In the genomic region with DNA sequence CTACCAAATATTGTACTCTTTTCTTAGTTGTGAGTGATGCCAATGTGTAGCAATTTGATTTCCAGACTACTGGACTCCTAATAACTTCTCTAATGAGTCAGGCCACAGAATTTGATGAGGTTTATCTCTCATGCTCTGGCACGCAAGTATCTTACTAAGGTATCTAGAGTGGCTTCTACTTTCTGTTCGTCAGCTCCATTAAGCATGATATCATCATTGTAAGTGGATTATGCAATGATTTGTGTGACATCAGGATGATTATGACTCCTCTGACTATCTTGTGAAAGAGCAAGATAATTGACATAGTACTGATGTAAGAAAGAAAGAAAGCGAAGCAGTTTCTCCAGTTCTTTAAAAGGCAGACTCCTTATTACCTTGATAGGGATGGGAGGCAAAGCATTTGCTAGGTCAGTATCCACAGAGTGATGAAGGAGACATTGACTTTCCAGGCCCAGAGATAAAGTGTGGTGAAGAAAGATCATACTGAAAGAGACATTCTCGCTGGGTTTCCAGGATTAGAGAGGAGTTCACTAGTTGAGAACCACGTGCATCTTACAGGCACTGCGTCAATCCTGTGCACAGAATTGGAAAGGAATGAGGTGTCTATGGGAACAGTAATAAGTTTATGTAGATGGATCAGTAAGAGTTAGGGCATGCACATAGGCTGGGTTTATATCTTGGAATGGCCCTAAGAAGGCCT, we compare ENCODE assay signal across 18 cellular contexts.
A peak's percentile ranks its signal among the peaks of the same experiment; 100 is the strongest.
DNase-seq lines count a peak whose midpoint lies in the region; ATAC-seq, FAIRE-seq and TF ChIP-seq lines count a peak whose summit lies in the region.
"Had no signal": no experiment of that assay in that cellular context is flagged by ENCODE, and none has a peak within 500 bp of the region (broad histone marks: within the 10 kb centered on the region; RNA-seq: fewer than 3 reads in every experiment).

No MANE protein-coding gene starts in this region.

- no peak overlapping the region for H2AFZ ChIP-seq in K562 (ENCODE audit: low read depth, low read length)
- no peak overlapping the region for H2AFZ ChIP-seq in neural progenitor cell (replicated peaks)
- H2AFZ ChIP-seq: GM23338 had no signal

- intact Hi-C loops in K562 (cut with micrococcal nuclease), result no loop called here

- no peak overlapping the region for H3K9ac ChIP-seq in K562 (ENCODE audit: insufficient read depth in 1 of 2, low read depth in 2 of 2, low read length in 2 of 2)
- no peak overlapping the region for H3K9ac ChIP-seq in neural progenitor cell

- no peak for ATAC-seq in K562
- peak; percentile 58 for ATAC-seq in foreskin keratinocyte
- no peak for ATAC-seq in T-cell (replicated peaks in 1 of 4)
- ATAC-seq: CD8-positive, alpha-beta T cell; GM23338 had no signal

- peak; percentile 2 for DNase-seq in SK-N-DZ (ENCODE audit: low spot score)
- no peak for DNase-seq in K562 (ENCODE audit: extremely low read depth in 1 of 4, low spot score in 3 of 4)
- peak; percentile 23 to 58 for DNase-seq in foreskin keratinocyte
- no peak for DNase-seq in NOMO-1 treated with dmso at 0.1 percent for 144 hours (lab: John Stamatoyannopoulos, UW; ENCODE audit: unreplicated experiment)
- no peak for DNase-seq in neural progenitor cell (ENCODE audit: low spot score)
- no peak for DNase-seq in T-cell
- DNase-seq in A172 (ENCODE audit: low spot score), result no peak
- DNase-seq: CD8-positive, alpha-beta T cell; COR-L47; DMS153; DMS79 treated with DMSO at 0.1 percent for 48 hours; GF-D8; H7 had no signal

- no peak for TF ChIP-seq CTCF in HEK293 (tag by site-specific recombination; IDR thresholded peaks at IDR 0.05)
- TF ChIP-seq CTCF in K562 (IDR thresholded peaks at IDR 0.05 in 2 of 3, conservative IDR thresholded peaks at IDR 0.05 in 1 of 3; ENCODE audit: insufficient read depth in 2 of 3, low read depth in 1 of 3, low read length in 3 of 3), result no peak
- no peak for TF ChIP-seq CTCF in foreskin keratinocyte (conservative IDR thresholded peaks at IDR 0.05)
- no peak for TF ChIP-seq CTCF in neural progenitor cell (IDR thresholded peaks at IDR 0.05)

- H3K4me2 ChIP-seq in K562 (ENCODE audit: insufficient read depth, low read length) (no peak overlapping the region), neural progenitor cell (no peak overlapping the region)
- H3K4me2 ChIP-seq: GM23338 had no signal

- H3K27me3 Mint-ChIP-seq in neural progenitor cell (ENCODE audit: insufficient read depth, low read depth) (no peaks in the 10 kb centered on the region), T-cell (peaks cover 0 to 26% of the 10 kb centered on the region in 2 donors)

- TF ChIP-seq RAD21 in K562 (CRISPR knock-in tag; conservative IDR thresholded peaks at IDR 0.05 in 1 of 2, IDR thresholded peaks at IDR 0.05 in 1 of 2), result no peak

- 30% methylated on average over 6 of the region's 6 CpGs for WGBS in K562 (ENCODE audit: insufficient coverage, low coverage, missing lambda C conversion rate)

- no peaks in the 10 kb centered on the region for H3F3A ChIP-seq in neural progenitor cell (ENCODE audit: low read depth)

- H3K4me1 ChIP-seq in HEK293 (ENCODE audit: control insufficient read depth, insufficient read depth, low read length), result no peaks in the 10 kb centered on the region
- H3K4me1 ChIP-seq in K562 (replicated peaks in 1 of 2; ENCODE audit: control insufficient read depth in 2 of 2, insufficient read depth in 2 of 2, low read length in 2 of 2), result no peaks in the 10 kb centered on the region
- H3K4me1 ChIP-seq in foreskin keratinocyte, result no peaks in the 10 kb centered on the region
- no peaks in the 10 kb centered on the region for H3K4me1 ChIP-seq in neural progenitor cell

- no peak overlapping the region for H3K27ac ChIP-seq in HEK293 (ENCODE audit: extremely low read depth, low read depth, low read length)
- no peak overlapping the region for H3K27ac ChIP-seq in K562 (ENCODE audit: extremely low read depth, low read depth, low read length)
- no peak overlapping the region for H3K27ac ChIP-seq in foreskin keratinocyte
- no peak overlapping the region for H3K27ac ChIP-seq in neural progenitor cell

- no peaks in the 10 kb centered on the region for H3K79me2 ChIP-seq in K562 (ENCODE audit: control insufficient read depth, insufficient read depth, low read length)
- no peaks in the 10 kb centered on the region for H3K79me2 ChIP-seq in neural progenitor cell (ENCODE audit: low read depth)

- BruUV-seq in K562 (replicated peaks; lab: Mats Ljungman, UMichigan), result no TSS peak

- no peaks in the 10 kb centered on the region for H4K20me1 ChIP-seq in K562 (replicated peaks; ENCODE audit: control insufficient read depth, insufficient read depth, low read length)
- H4K20me1 ChIP-seq in neural progenitor cell (ENCODE audit: low read depth), result no peaks in the 10 kb centered on the region

- no peak overlapping the region for H3K27ac Mint-ChIP-seq in neural progenitor cell
- H3K27ac Mint-ChIP-seq in T-cell, result no peak overlapping the region
- H3K27ac Mint-ChIP-seq: CD14-positive monocyte; CD8-positive, alpha-beta T cell; GM23338 had no signal

- H3K36me3 ChIP-seq in HEK293 (ENCODE audit: control insufficient read depth in 2 of 2, insufficient read depth in 1 of 2, low read length in 2 of 2) (no peaks in the 10 kb centered on the region), K562 (ENCODE audit: control insufficient read depth, insufficient read depth, low read length) (no peaks in the 10 kb centered on the region), neural progenitor cell (no peaks in the 10 kb centered on the region)

- H3K4me3 Mint-ChIP-seq in neural progenitor cell, result no peak overlapping the region
- H3K4me3 Mint-ChIP-seq in T-cell, result no peak overlapping the region
- H3K4me3 Mint-ChIP-seq: CD14-positive monocyte; CD8-positive, alpha-beta T cell; GM23338 had no signal

- H3K36me3 Mint-ChIP-seq in neural progenitor cell (no peaks in the 10 kb centered on the region), T-cell (no peaks in the 10 kb centered on the region)
- H3K36me3 Mint-ChIP-seq: CD14-positive monocyte; CD8-positive, alpha-beta T cell had no signal

- in situ Hi-C loops in K562 (cut with MboI), result no loop called here

- H3K27me3 ChIP-seq in K562 (ENCODE audit: control insufficient read depth in 2 of 2, insufficient read depth in 2 of 2, low read length in 2 of 2) (no peaks in the 10 kb centered on the region), foreskin keratinocyte (no peaks in the 10 kb centered on the region), neural progenitor cell (no peaks in the 10 kb centered on the region)

- H3K4me3 ChIP-seq in HEK293 (ENCODE audit: low read depth, low read length) (no peak overlapping the region), K562 (no peak overlapping the region), neural progenitor cell (no peak overlapping the region)
- H3K4me3 ChIP-seq: GM23338 had no signal

- H3K9me1 ChIP-seq in K562 (ENCODE audit: control insufficient read depth, insufficient read depth, low read length), result no peaks in the 10 kb centered on the region

- TF ChIP-seq EP300 in K562 (IDR thresholded peaks at IDR 0.05; ENCODE audit: low read length), result no peak

- no peak for FAIRE-seq in K562 (lab: Jason Lieb, UNC)
- FAIRE-seq: D721Med, GM19239 had no signal

- no peaks in the 10 kb centered on the region for H3K4me1 Mint-ChIP-seq in neural progenitor cell
- no peaks in the 10 kb centered on the region for H3K4me1 Mint-ChIP-seq in T-cell
- H3K4me1 Mint-ChIP-seq: GM23338 had no signal

- POLR2A ChIA-PET in HEK293 (lab: Yijun Ruan, JAX), result no interaction called here
- POLR2A ChIA-PET in K562 (lab: Yijun Ruan, JAX), result no interaction called here
- POLR2A ChIA-PET in T-cell (lab: Charles Lee), result no interaction called here

- TF ChIP-seq POLR2A in K562 (conservative IDR thresholded peaks at IDR 0.05), result no peak

- H3K9me3 Mint-ChIP-seq in neural progenitor cell (peaks cover 2% of the 10 kb centered on the region), T-cell (no peaks in the 10 kb centered on the region)
- H3K9me3 Mint-ChIP-seq: GM23338 had no signal

- CTCF ChIA-PET in HEK293 (lab: Yijun Ruan, JAX), result interaction anchor here (1.4 kb wide), 1 partner anchor 20 kb away, joined by 4 read pairs; no protein-coding TSS in a partner anchor
- CTCF ChIA-PET in K562 (lab: Yijun Ruan, JAX; ENCODE audit: low intra/inter-chr PET ratio), result no interaction called here
- CTCF ChIA-PET in T-cell (lab: Charles Lee), result no interaction called here

- H3K9me3 ChIP-seq in HEK293 (ENCODE audit: control insufficient read depth, insufficient read depth, low read depth, low read length) (no peaks in the 10 kb centered on the region), K562 (replicated peaks; ENCODE audit: control insufficient read depth, insufficient read depth, low read depth, low read length) (no peaks in the 10 kb centered on the region), neural progenitor cell (ENCODE audit: low read depth) (no peaks in the 10 kb centered on the region)

TF ChIP-seq in HEK293, 187 proteins besides CTCF, POLR2A, EP300 and RAD21 (continues in another document):
- TF ChIP-seq ZNF629 (tag by site-specific recombination; IDR thresholded peaks at IDR 0.05), result peak; percentile 50
- no peak for TF ChIP-seq ZNF184 (tag by site-specific recombination; IDR thresholded peaks at IDR 0.05)
- no peak for TF ChIP-seq ZNF791 (tag by site-specific recombination; IDR thresholded peaks at IDR 0.05)
- peak; percentile 94 for TF ChIP-seq ZBTB21 (tag by site-specific recombination; IDR thresholded peaks at IDR 0.05)
- no peak for TF ChIP-seq ZNF366 (tag by site-specific recombination; conservative IDR thresholded peaks at IDR 0.05)
- TF ChIP-seq ZNF121 (tag by site-specific recombination; IDR thresholded peaks at IDR 0.05), result no peak

TF ChIP-seq in K562, 482 proteins besides CTCF, POLR2A, EP300 and RAD21:
- TF ChIP-seq, protein P1, sequence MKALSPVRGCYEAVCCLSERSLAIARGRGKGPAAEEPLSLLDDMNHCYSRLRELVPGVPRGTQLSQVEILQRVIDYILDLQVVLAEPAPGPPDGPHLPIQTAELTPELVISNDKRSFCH (CRISPR knock-in tag; IDR thresholded peaks at IDR 0.05), result no peak
- TF ChIP-seq, protein P1 (tag; IDR thresholded peaks at IDR 0.05), result no peak
- TF ChIP-seq CEBPG (CRISPR knock-in tag; IDR thresholded peaks at IDR 0.05) (no peak), CEBPG (tag; conservative IDR thresholded peaks at IDR 0.05 in 1 of 2, IDR thresholded peaks at IDR 0.05 in 1 of 2) (peak; percentile 35 to 61; a peak in 3 of 4 replicates), KDM4B (IDR thresholded peaks at IDR 0.05; ENCODE audit: borderline replicate concordance in 2 of 2, low read depth in 1 of 2) (no peak)

Comparison
In these comparisons a context has a peak if more than half of its experiments do, and no peak if none do; other contexts are left out.
1. DNase-seq: peak in SK-N-DZ (single experiment) and foreskin keratinocyte (2 of 2); none in K562 (0 of 4), NOMO-1 treated with dmso at 0.1 percent for 144 hours (single experiment), neural progenitor cell (single experiment), T-cell (0 of 34) and A172 (single experiment).